8 cellular contexts compared by ENCODE assay signal in the genomic region with DNA sequence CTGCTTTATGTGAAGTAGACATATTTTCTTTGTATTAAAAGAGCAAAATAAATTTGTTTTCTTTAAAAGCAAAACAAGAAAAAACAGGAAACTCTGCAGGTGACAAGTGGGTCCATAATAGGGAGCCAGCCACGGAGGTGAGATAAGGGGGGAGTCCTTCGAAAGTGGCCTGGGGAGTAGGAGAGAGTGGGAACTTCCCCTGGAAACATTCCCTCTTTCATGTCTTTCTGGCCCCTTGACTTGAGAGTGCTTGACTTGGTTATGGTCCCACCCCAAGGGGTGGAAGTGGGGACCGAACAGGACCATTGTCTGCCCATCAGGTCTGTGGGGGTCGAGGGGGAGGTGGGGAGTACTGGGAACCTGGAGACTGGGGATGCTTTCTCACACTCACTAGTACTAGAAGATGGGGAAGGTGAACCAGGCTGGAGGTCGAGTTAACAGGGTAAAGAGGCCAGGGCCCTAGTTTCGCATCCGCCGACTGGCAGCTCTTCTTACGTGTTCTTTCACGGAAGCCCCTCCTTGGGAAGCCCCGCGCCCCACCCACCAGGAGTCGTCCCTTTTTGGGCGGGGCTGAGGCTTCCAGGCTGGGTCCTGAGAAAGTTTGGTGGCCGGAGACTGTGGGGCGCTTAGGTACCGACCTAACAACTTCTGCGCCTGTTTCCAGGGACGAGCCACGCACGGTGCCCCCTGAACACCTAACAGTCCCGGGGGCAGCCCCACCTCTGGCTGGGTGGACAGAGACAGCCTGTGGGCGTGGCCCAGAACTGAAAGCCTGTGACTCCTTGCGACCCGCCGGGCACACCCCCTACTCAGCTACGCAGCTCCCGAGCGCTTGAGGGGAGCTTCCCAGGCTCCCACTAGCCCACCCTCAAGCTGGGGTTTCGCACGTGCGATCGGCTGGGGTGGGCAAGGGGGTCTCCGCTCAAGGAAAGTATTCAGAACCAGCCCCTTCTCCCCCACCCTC. TPM values are rescaled to one million over a fixed set of nuclear protein-coding genes. Genes with fewer than 3 reads are reported as not detected.
A peak's percentile ranks its signal among the peaks of the same experiment; 100 is the strongest.
DNase-seq lines count a peak whose midpoint lies in the region; ATAC-seq and TF ChIP-seq lines count a peak whose summit lies in the region.

No MANE protein-coding gene starts in this region.

- peak overlapping the region; percentile 97 for H3K4me2 ChIP-seq in hepatocyte

- 7% methylated on average over 33 of the region's 34 CpGs for WGBS in hepatocyte (ENCODE audit: low lambda C conversion rate, missing lambda C conversion rate)

- H3K36me3 ChIP-seq in hepatocyte (replicated peaks; ENCODE audit: insufficient read depth, low read depth), result no peaks in the 10 kb centered on the region

- peak overlapping the region; percentile 94 for H2AFZ ChIP-seq in hepatocyte

- peak; percentile 32 for ATAC-seq in HG02763 (IDR thresholded peaks at IDR 0.05; ENCODE audit: unreplicated experiment)

- no peaks in the 10 kb centered on the region for H3K9me3 ChIP-seq in hepatocyte (ENCODE audit: low read depth)

- peaks cover 4% of the 10 kb centered on the region for H4K20me1 ChIP-seq in hepatocyte (ENCODE audit: insufficient read depth, poor library complexity, severe bottlenecking)

- no peaks in the 10 kb centered on the region for H3K9me2 ChIP-seq in hepatocyte (replicated peaks; ENCODE audit: insufficient read depth)

- H3K4me3 ChIP-seq in hepatocyte, result peak overlapping the region; percentile 95

- peaks cover 30% of the 10 kb centered on the region for H3K4me1 ChIP-seq in hepatocyte (ENCODE audit: insufficient read depth)

- no peaks in the 10 kb centered on the region for H3K79me2 ChIP-seq in hepatocyte

- no peak overlapping the region for H3K27ac ChIP-seq in hepatocyte

- no peak for TF ChIP-seq CTCF in hepatocyte (IDR thresholded peaks at IDR 0.05; ENCODE audit: poor library complexity)

- H3K27me3 ChIP-seq in hepatocyte, result peaks cover 53% of the 10 kb centered on the region

- DNase-seq in DMS 273 (lab: John Stamatoyannopoulos, UW; ENCODE audit: unreplicated experiment), result peak; percentile 65
- DNase-seq in DMS 273 treated with DMSO at 0.1 percent for 48 hours (lab: John Stamatoyannopoulos, UW), result no peak
- peak; percentile 85 for DNase-seq in activated naive CD4-positive, alpha-beta T cell treated with Interleukin-2 at 50 U/mL for 16 hours
- peak; percentile 56 for DNase-seq in hepatocyte (ENCODE audit: low spot score)
- DNase-seq in stimulated activated CD4-positive, alpha-beta T cell treated with anti-CD3 and anti-CD28 coated beads, Interleukin-15, amount 100 ng/mL, for 24 hours, result peak; percentile 88
- no peak for DNase-seq in NCI-H187 (lab: John Stamatoyannopoulos, UW)

TF ChIP-seq in PFSK-1, 5 proteins besides CTCF, POLR2A, EP300 and RAD21:
- TF ChIP-seq POLR2AphosphoS5 (IDR thresholded peaks at IDR 0.05; ENCODE audit: low read depth, low read length) (no peak), FOXP2 (optimal IDR thresholded peaks at IDR 0.05; ENCODE audit: borderline replicate concordance, extremely low read depth, extremely low read length, insufficient read depth) (no peak), TAF1 (IDR thresholded peaks at IDR 0.05; ENCODE audit: borderline replicate concordance, insufficient read depth, low read length) (no peak), SIN3A (IDR thresholded peaks at IDR 0.05; ENCODE audit: borderline replicate concordance, insufficient read depth, low read length) (peak; percentile 14; the same call in 1 of the 2 replicates)
- TF ChIP-seq, protein P1, sequence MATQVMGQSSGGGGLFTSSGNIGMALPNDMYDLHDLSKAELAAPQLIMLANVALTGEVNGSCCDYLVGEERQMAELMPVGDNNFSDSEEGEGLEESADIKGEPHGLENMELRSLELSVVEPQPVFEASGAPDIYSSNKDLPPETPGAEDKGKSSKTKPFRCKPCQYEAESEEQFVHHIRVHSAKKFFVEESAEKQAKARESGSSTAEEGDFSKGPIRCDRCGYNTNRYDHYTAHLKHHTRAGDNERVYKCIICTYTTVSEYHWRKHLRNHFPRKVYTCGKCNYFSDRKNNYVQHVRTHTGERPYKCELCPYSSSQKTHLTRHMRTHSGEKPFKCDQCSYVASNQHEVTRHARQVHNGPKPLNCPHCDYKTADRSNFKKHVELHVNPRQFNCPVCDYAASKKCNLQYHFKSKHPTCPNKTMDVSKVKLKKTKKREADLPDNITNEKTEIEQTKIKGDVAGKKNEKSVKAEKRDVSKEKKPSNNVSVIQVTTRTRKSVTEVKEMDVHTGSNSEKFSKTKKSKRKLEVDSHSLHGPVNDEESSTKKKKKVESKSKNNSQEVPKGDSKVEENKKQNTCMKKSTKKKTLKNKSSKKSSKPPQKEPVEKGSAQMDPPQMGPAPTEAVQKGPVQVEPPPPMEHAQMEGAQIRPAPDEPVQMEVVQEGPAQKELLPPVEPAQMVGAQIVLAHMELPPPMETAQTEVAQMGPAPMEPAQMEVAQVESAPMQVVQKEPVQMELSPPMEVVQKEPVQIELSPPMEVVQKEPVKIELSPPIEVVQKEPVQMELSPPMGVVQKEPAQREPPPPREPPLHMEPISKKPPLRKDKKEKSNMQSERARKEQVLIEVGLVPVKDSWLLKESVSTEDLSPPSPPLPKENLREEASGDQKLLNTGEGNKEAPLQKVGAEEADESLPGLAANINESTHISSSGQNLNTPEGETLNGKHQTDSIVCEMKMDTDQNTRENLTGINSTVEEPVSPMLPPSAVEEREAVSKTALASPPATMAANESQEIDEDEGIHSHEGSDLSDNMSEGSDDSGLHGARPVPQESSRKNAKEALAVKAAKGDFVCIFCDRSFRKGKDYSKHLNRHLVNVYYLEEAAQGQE (IDR thresholded peaks at IDR 0.05; ENCODE audit: insufficient read depth in 1 of 2, low read depth in 2 of 2, low read length in 2 of 2), result 0 out of 4 replicates have a peak, but pooled peaks of 1 of the 2 experiments have one; percentile 7

RNA-seq across cellular contexts. Expression of gene TRADD, which starts 0.8 kb away (rescaled TPM):
- polyA plus RNA-seq in PFSK-1 (2012; ENCODE audit: insufficient read length, low read depth), result 9.4 TPM
- 18.5 and 21.9 TPM in 2 replicates for total RNA-seq in hepatocyte
- 31.4 and 32.4 TPM in 2 replicates for polyA plus RNA-seq in hepatocyte

RNA-seq across cellular contexts. Expression of gene FBXL8, which starts 0.8 kb away (rescaled TPM):
- 6.1 TPM for polyA plus RNA-seq in PFSK-1 (2012; ENCODE audit: insufficient read length, low read depth)
- 10.7 and 11.1 TPM in 2 replicates for total RNA-seq in hepatocyte
- 15.9 and 19.8 TPM in 2 replicates for polyA plus RNA-seq in hepatocyte

RNA-seq across cellular contexts. Expression of gene HSF4, which starts 5.6 kb away (rescaled TPM):
- polyA plus RNA-seq in PFSK-1 (2012; ENCODE audit: insufficient read length, low read depth), result 14.6 TPM
- 3.2 and 5.5 TPM in 2 replicates for total RNA-seq in hepatocyte
- polyA plus RNA-seq in hepatocyte, result 8.5 and 15.7 TPM in 2 replicates

RNA-seq across cellular contexts. Expression of gene B3GNT9, which starts 8.1 kb away (rescaled TPM):
- 1.3 TPM for polyA plus RNA-seq in PFSK-1 (2012; ENCODE audit: insufficient read length, low read depth)
- total RNA-seq in hepatocyte, result 33.3 and 34.5 TPM in 2 replicates
- polyA plus RNA-seq in hepatocyte, result 37.5 and 44.2 TPM in 2 replicates

RNA-seq across cellular contexts. Expression of gene NOL3, which starts 11.4 kb away (rescaled TPM):
- 6.4 TPM for polyA plus RNA-seq in PFSK-1 (2012; ENCODE audit: insufficient read length, low read depth)
- 8.1 and 9.3 TPM in 2 replicates for total RNA-seq in hepatocyte
- polyA plus RNA-seq in hepatocyte, result 10.9 and 11.0 TPM in 2 replicates

Comparison
In these comparisons a context has a peak if more than half of its experiments do, and no peak if none do; other contexts are left out.
1. DNase-seq: peak in DMS 273 (single experiment), activated naive CD4-positive, alpha-beta T cell treated with Interleukin-2 at 50 U/mL for 16 hours (single experiment), hepatocyte (single experiment) and stimulated activated CD4-positive, alpha-beta T cell treated with anti-CD3 and anti-CD28 coated beads, Interleukin-15, amount 100 ng/mL, for 24 hours (single experiment); none in DMS 273 treated with DMSO at 0.1 percent for 48 hours (single experiment) and NCI-H187 (0 of 2).